Comparison of ENCODE assay signal across 9 cellular contexts in genomic region chr22:20207277-20208025, GRCh38. TPM values are rescaled to one million over a fixed set of nuclear protein-coding genes. Genes with fewer than 3 reads are reported as not detected.
A peak's percentile ranks its signal among the peaks of the same experiment; 100 is the strongest.
DNase-seq lines count a peak whose midpoint lies in the region; ATAC-seq and TF ChIP-seq lines count a peak whose summit lies in the region.
"Had no signal": no experiment of that assay in that cellular context is flagged by ENCODE, and none has a peak within 500 bp of the region (broad histone marks: within the 10 kb centered on the region; RNA-seq: fewer than 3 reads in every experiment).

No MANE protein-coding gene starts in this region.

- H3K4me1 ChIP-seq in PC-9 (replicated peaks; ENCODE audit: insufficient read depth) (peaks cover 20% of the 10 kb centered on the region), rectal smooth muscle tissue (ENCODE audit: control insufficient read depth, insufficient read depth, low read length) (peaks cover 6% of the 10 kb centered on the region), ovary (ENCODE audit: insufficient read depth) (peaks cover 28% of the 10 kb centered on the region), SJCRH30 (peaks cover 26% of the 10 kb centered on the region)

- DNase-seq in GM12865 (ENCODE audit: low read depth): no peak
- no peak for DNase-seq in PC-9
- DNase-seq in effector memory CD8-positive, alpha-beta T cell: no peak
- no peak for DNase-seq in ovary
- no peak for DNase-seq in SJCRH30
- DNase-seq: NCI-H1048 had no signal

- H3K4me2 ChIP-seq in PC-9: peak overlapping the region; percentile 90

- TF ChIP-seq EP300 in ovary (IDR thresholded peaks at IDR 0.05): no peak

- no peaks in the 10 kb centered on the region for H3K27me3 Mint-ChIP-seq in effector memory CD8-positive, alpha-beta T cell

- no TSS peak for BruUV-seq in PC-9 (replicated peaks; lab: Mats Ljungman, UMichigan)

- H3K27ac ChIP-seq in PC-9: peak overlapping the region; percentile 61
- H3K27ac ChIP-seq in rectal smooth muscle tissue (ENCODE audit: low read depth, low read length): no peak overlapping the region
- no peak overlapping the region for H3K27ac ChIP-seq in ovary
- no peak overlapping the region for H3K27ac ChIP-seq in SJCRH30

- 0 out of 2 replicates have a peak, but pooled peaks cover 2% of the 10 kb centered on the region for H3F3A ChIP-seq in PC-9 (ENCODE audit: insufficient read depth, low read depth)

- H2AFZ ChIP-seq in PC-9: no peak overlapping the region

- H3K4me3 Mint-ChIP-seq in effector memory CD8-positive, alpha-beta T cell: peak overlapping the region; percentile 89 to 91

- TF ChIP-seq CTCF in GM12865 (IDR thresholded peaks at IDR 0.05; ENCODE audit: insufficient read depth, low read depth, low read length, missing control alignments): no peak
- no peak for TF ChIP-seq CTCF in PC-9 (conservative IDR thresholded peaks at IDR 0.05)
- TF ChIP-seq CTCF in ovary (IDR thresholded peaks at IDR 0.05): no peak

- WGBS in ovary, 3 donors: 56 to 68% (median 58%) methylated on average over 11 of the region's 11 CpGs

- H3K9me2 ChIP-seq in PC-9 (ENCODE audit: insufficient read depth): no peaks in the 10 kb centered on the region

- intact Hi-C loops in PC-9 (cut with micrococcal nuclease; ENCODE audit: unreplicated experiment): loop anchor here (5.0 kb wide), 1 partner anchor 345 kb away; no protein-coding TSS in a partner anchor
- intact Hi-C loops in ovary (cut with DNase I): no loop called here

- H3K27me3 ChIP-seq in PC-9 (ENCODE audit: insufficient read depth, low read depth) (no peaks in the 10 kb centered on the region), rectal smooth muscle tissue (ENCODE audit: control insufficient read depth, insufficient read depth, low read length) (no peaks in the 10 kb centered on the region), ovary (no peaks in the 10 kb centered on the region), SJCRH30 (peaks cover 4% of the 10 kb centered on the region; the same call in 1 of the 2 replicates)

- peaks cover 25 to 35% of the 10 kb centered on the region in 2 donors for H3K4me1 Mint-ChIP-seq in effector memory CD8-positive, alpha-beta T cell (ENCODE audit: low read depth in 2 of 2)

- H3K36me3 ChIP-seq in PC-9 (ENCODE audit: low read depth): no peaks in the 10 kb centered on the region
- H3K36me3 ChIP-seq in rectal smooth muscle tissue (ENCODE audit: control insufficient read depth, insufficient read depth, low read length): no peaks in the 10 kb centered on the region
- H3K36me3 ChIP-seq in ovary: no peaks in the 10 kb centered on the region
- H3K36me3 ChIP-seq in SJCRH30: no peaks in the 10 kb centered on the region

- H3K9ac ChIP-seq in rectal smooth muscle tissue (ENCODE audit: low read length): peak overlapping the region; percentile 2

- POLR2A ChIA-PET in PC-9 (lab: Charles Lee; ENCODE audit: unreplicated experiment): interaction anchor here (1.0 kb wide), 1 partner anchor 362 kb away, joined by 6 read pairs; no protein-coding TSS in a partner anchor

- H3K9me3 Mint-ChIP-seq in effector memory CD8-positive, alpha-beta T cell: no peaks in the 10 kb centered on the region

- no peaks in the 10 kb centered on the region for H3K9me3 ChIP-seq in PC-9 (ENCODE audit: insufficient read depth, low read depth)
- H3K9me3 ChIP-seq in ovary: no peaks in the 10 kb centered on the region
- H3K9me3 ChIP-seq in SJCRH30 (replicated peaks): no peaks in the 10 kb centered on the region

- H3K79me2 ChIP-seq in PC-9 (ENCODE audit: low read depth): 0 out of 2 replicates have a peak, but pooled peaks cover 6% of the 10 kb centered on the region

- H3K4me3 ChIP-seq in GM12865 (ENCODE audit: low read depth, low read length) (peak overlapping the region; percentile 68; the same call in 1 of the 2 replicates), PC-9 (peak overlapping the region; percentile 94), rectal smooth muscle tissue (ENCODE audit: low read length) (peak overlapping the region; percentile 69), ovary (no peak overlapping the region), SJCRH30 (no peak overlapping the region)

- no peaks in the 10 kb centered on the region for H4K20me1 ChIP-seq in PC-9 (ENCODE audit: insufficient read depth)

- ATAC-seq in effector memory CD8-positive, alpha-beta T cell (replicated peaks): no peak
- ATAC-seq in HG03378 (IDR thresholded peaks at IDR 0.05; ENCODE audit: unreplicated experiment) (no peak), HG03521 (IDR thresholded peaks at IDR 0.05; ENCODE audit: unreplicated experiment) (no peak)

- H3K36me3 Mint-ChIP-seq in effector memory CD8-positive, alpha-beta T cell (ENCODE audit: insufficient read depth): no peaks in the 10 kb centered on the region

- no peak for TF ChIP-seq POLR2A in ovary (IDR thresholded peaks at IDR 0.05)

- peak overlapping the region; percentile 95 for H3K27ac Mint-ChIP-seq in effector memory CD8-positive, alpha-beta T cell

- CTCF ChIA-PET in PC-9 (lab: Charles Lee): no interaction called here

RNA-seq across cellular contexts. Expression of gene CCDC188, which starts 56.6 kb away (rescaled TPM):
- total RNA-seq in PC-9 (2021) (not detected in 2 replicates), ovary (1 to 10 TPM in 1 of 7 donors, under 1 TPM in 6; 0.27 to 1.1 (median 0.36) TPM)
- polyA plus RNA-seq in ovary: under 1 TPM in 1 of 2 donors, not detected in 1; 0.74 TPM
- not detected in 2 replicates for total RNA-seq in SJCRH30 (2014; rRNA removed; shearing (Covaris generic))

Comparison
In these comparisons a context has a peak if more than half of its experiments do, and no peak if none do; other contexts are left out.
1. H3K4me3 ChIP-seq: peak in GM12865 (single experiment), PC-9 (single experiment) and rectal smooth muscle tissue (single experiment); none in ovary (single experiment) and SJCRH30 (single experiment).